ENCODE assay signal across 10 cellular contexts in the genomic region with DNA sequence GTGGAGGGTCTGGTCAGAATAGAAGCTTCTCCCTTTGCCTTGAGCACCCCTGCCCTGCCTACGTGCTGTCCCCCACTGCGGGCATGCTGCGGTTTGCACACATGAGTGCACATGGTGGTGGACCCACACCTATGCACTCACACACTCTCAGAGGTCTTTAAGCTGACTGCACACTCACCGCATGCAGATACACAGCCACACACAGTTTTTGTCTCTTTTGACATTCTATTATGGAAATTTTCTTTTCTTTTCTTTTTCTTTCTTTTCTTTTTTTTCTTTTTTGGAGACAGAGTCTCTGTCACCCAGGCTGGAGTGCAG. TPM values are rescaled to one million over a fixed set of nuclear protein-coding genes. Genes with fewer than 3 reads are reported as not detected.
DNase-seq lines count a peak whose midpoint lies in the region; ATAC-seq and TF ChIP-seq lines count a peak whose summit lies in the region.
"Had no signal": no experiment of that assay in that cellular context is flagged by ENCODE, and none has a peak within 500 bp of the region (broad histone marks: within the 10 kb centered on the region; RNA-seq: fewer than 3 reads in every experiment).

No MANE protein-coding gene starts in this region.

- POLR2A ChIA-PET in Panc1 (lab: Charles Lee), result interaction anchor here (1.1 kb wide), 1 partner anchor 9 kb away, joined by 4 read pairs; a partner anchor contains a TSS

- peak overlapping the region; percentile 73 for H3K4me3 Mint-ChIP-seq in GM23338
- H3K4me3 Mint-ChIP-seq in endodermal cell, result peak overlapping the region; percentile 56

- H3K9me3 Mint-ChIP-seq in GM23338 (peaks cover 4% of the 10 kb centered on the region; the same call in 1 of the 3 replicates), endodermal cell (no peaks in the 10 kb centered on the region)

- ATAC-seq in GM23338 (no peak; the same call in 2 of the 3 replicates), Panc1 (no peak), HG02642 (IDR thresholded peaks at IDR 0.05; ENCODE audit: poor library complexity, unreplicated experiment) (no peak)
- ATAC-seq in activated CD4-positive, CD25-positive, alpha-beta regulatory T cell treated with anti-CD3 and anti-CD28 coated beads, Interleukin-2, amount 50 U/mL, for 24 hours, result no peak

- H3K36me3 ChIP-seq in GM23338 (ENCODE audit: insufficient read depth), result no peaks in the 10 kb centered on the region
- no peaks in the 10 kb centered on the region for H3K36me3 ChIP-seq in Panc1 (ENCODE audit: control insufficient read depth, insufficient read depth, low read length)
- H3K36me3 ChIP-seq in endodermal cell (ENCODE audit: control insufficient read depth, insufficient read depth, low read length), result no peaks in the 10 kb centered on the region
- no peaks in the 10 kb centered on the region for H3K36me3 ChIP-seq in parathyroid adenoma (ENCODE audit: control insufficient read depth, insufficient read depth, low read length)
- no peaks in the 10 kb centered on the region for H3K36me3 ChIP-seq in WERI-Rb-1
- H3K36me3 ChIP-seq: SJCRH30 had no signal

- no peaks in the 10 kb centered on the region for H3K9me2 ChIP-seq in GM23338 (ENCODE audit: insufficient read depth)

- peaks cover 86% of the 10 kb centered on the region for H3K27me3 ChIP-seq in GM23338 (ENCODE audit: insufficient read depth)
- peaks cover 13% of the 10 kb centered on the region for H3K27me3 ChIP-seq in Panc1 (ENCODE audit: control insufficient read depth, insufficient read depth, low read length)
- H3K27me3 ChIP-seq in endodermal cell (ENCODE audit: control insufficient read depth, insufficient read depth, low read length, poor library complexity, severe bottlenecking), result peaks cover 71% of the 10 kb centered on the region
- no peaks in the 10 kb centered on the region for H3K27me3 ChIP-seq in parathyroid adenoma (ENCODE audit: control insufficient read depth, insufficient read depth, low read length)
- H3K27me3 ChIP-seq in WERI-Rb-1 (ENCODE audit: insufficient read depth, low read depth, severe bottlenecking), result peaks cover 21% of the 10 kb centered on the region

- 46 to 56% methylated on average over 4 of the region's 4 CpGs for WGBS in endodermal cell (ENCODE audit: insufficient coverage in 1 of 2, insufficient read length in 1 of 2), 2 experiments

- H3K79me2 ChIP-seq in GM23338 (replicated peaks; ENCODE audit: insufficient read depth) (no peaks in the 10 kb centered on the region), parathyroid adenoma (no peaks in the 10 kb centered on the region)

- H3K27ac ChIP-seq in GM23338 (ENCODE audit: low read depth) (no peak overlapping the region), Panc1 (ENCODE audit: low read length) (no peak overlapping the region), endodermal cell (ENCODE audit: low read depth, low read length) (no peak overlapping the region), parathyroid adenoma (no peak overlapping the region), WERI-Rb-1 (no peak overlapping the region)
- H3K27ac ChIP-seq: SJCRH30 had no signal

- H3K27ac Mint-ChIP-seq in GM23338 (no peak overlapping the region), endodermal cell (no peak overlapping the region)

- intact Hi-C loops in Panc1 (cut with micrococcal nuclease; ENCODE audit: unreplicated experiment), result no loop called here

- no peak for TF ChIP-seq CTCF in GM23338 (conservative IDR thresholded peaks at IDR 0.05; ENCODE audit: low read depth in 2 of 2)
- no peak for TF ChIP-seq CTCF in Panc1 (IDR thresholded peaks at IDR 0.05)
- no peak for TF ChIP-seq CTCF in endodermal cell (conservative IDR thresholded peaks at IDR 0.05)
- no peak for TF ChIP-seq CTCF in parathyroid adenoma (IDR thresholded peaks at IDR 0.05)
- no peak for TF ChIP-seq CTCF in WERI-Rb-1 (IDR thresholded peaks at IDR 0.05; ENCODE audit: low read depth, low read length)

- CTCF ChIA-PET in Panc1 (lab: Charles Lee), result interaction anchor here (0.6 to 1.0 kb wide), 2 partner anchors 18 to 603 kb away, joined by 3 read pairs; no protein-coding TSS in a partner anchor

- peaks cover 9% of the 10 kb centered on the region; the same call in 2 of the 3 replicates for H3K36me3 Mint-ChIP-seq in GM23338 (ENCODE audit: low read depth)
- H3K36me3 Mint-ChIP-seq in endodermal cell (ENCODE audit: low read depth), result no peaks in the 10 kb centered on the region

- H3F3A ChIP-seq in GM23338 (replicated peaks; ENCODE audit: low read depth), result 0 out of 2 replicates have a peak, but pooled peaks cover 3% of the 10 kb centered on the region

- H3K4me3 ChIP-seq in GM23338 (peak overlapping the region; percentile 54), Panc1 (ENCODE audit: low read depth in 2 of 2, low read length in 2 of 2) (peak overlapping the region; percentile 39 to 54), endodermal cell (ENCODE audit: low read length) (peak overlapping the region; percentile 63), parathyroid adenoma (ENCODE audit: low read depth, low read length) (peak overlapping the region; percentile 35), WERI-Rb-1 (ENCODE audit: low read depth, low read length) (no peak overlapping the region)

- in situ Hi-C loops in Panc1 (cut with HindIII; ENCODE audit: low pct_unique_long_range_greater_than_20kb, low sequenced_read_pairs), result no loop called here

- BruUV-seq in Panc1 (replicated peaks; lab: Mats Ljungman, UMichigan), result no TSS peak

- H4K20me1 ChIP-seq in GM23338 (replicated peaks; ENCODE audit: insufficient read depth), result no peaks in the 10 kb centered on the region; the same call in none of the 2 replicates

- H3K4me1 ChIP-seq in GM23338 (ENCODE audit: insufficient read depth) (peaks cover 9% of the 10 kb centered on the region; the same call in 1 of the 2 replicates), Panc1 (ENCODE audit: control insufficient read depth, insufficient read depth, low read length) (peaks cover 3% of the 10 kb centered on the region; the same call in 1 of the 2 replicates), endodermal cell (ENCODE audit: control insufficient read depth, insufficient read depth, low read length) (peaks cover 4% of the 10 kb centered on the region), parathyroid adenoma (peaks cover 3% of the 10 kb centered on the region)
- H3K4me1 ChIP-seq: SJCRH30 had no signal

- H3K9ac ChIP-seq in endodermal cell (ENCODE audit: extremely low read depth, low read length, poor library complexity, severe bottlenecking) (no peak overlapping the region), parathyroid adenoma (no peak overlapping the region)

- H3K9me3 ChIP-seq in Panc1 (ENCODE audit: control insufficient read depth, insufficient read depth, low read depth, low read length) (no peaks in the 10 kb centered on the region), endodermal cell (ENCODE audit: control insufficient read depth, low read length) (no peaks in the 10 kb centered on the region), parathyroid adenoma (ENCODE audit: control insufficient read depth, low read length) (no peaks in the 10 kb centered on the region), WERI-Rb-1 (ENCODE audit: severe bottlenecking) (no peaks in the 10 kb centered on the region)
- H3K9me3 ChIP-seq: SJCRH30 had no signal

- H2AFZ ChIP-seq in GM23338 (no peak overlapping the region), parathyroid adenoma (no peak overlapping the region)

- peaks cover 25% of the 10 kb centered on the region for H3K4me1 Mint-ChIP-seq in GM23338
- H3K4me1 Mint-ChIP-seq in endodermal cell, result peaks cover 22% of the 10 kb centered on the region

- H3K27me3 Mint-ChIP-seq in GM23338 (ENCODE audit: insufficient read depth, low read depth, poor library complexity) (peaks cover 70% of the 10 kb centered on the region), endodermal cell (ENCODE audit: insufficient read depth) (peaks cover 82% of the 10 kb centered on the region)

- DNase-seq in GM23338 (ENCODE audit: low spot score) (no peak), Panc1 (ENCODE audit: low read depth, low spot score) (no peak), endodermal cell (no peak), WERI-Rb-1 (no peak)
- DNase-seq: cerebellar nuclear complex, NCI-H2171, SJCRH30 had no signal

- H3K4me2 ChIP-seq in GM23338 (peak overlapping the region; percentile 81), parathyroid adenoma (ENCODE audit: low read length) (peak overlapping the region; percentile 77)

TF ChIP-seq in GM23338, 12 proteins besides CTCF, POLR2A, EP300 and RAD21 (continues in another document):
- no peak for TF ChIP-seq EZH2phosphoT487 (IDR thresholded peaks at IDR 0.05; ENCODE audit: unreplicated experiment)
- TF ChIP-seq JUNB (IDR thresholded peaks at IDR 0.05; ENCODE audit: unreplicated experiment), result no peak

RNA-seq across cellular contexts. Expression of a gene that starts 0.6 kb away (rescaled TPM):
- 0.49 TPM in 1 of 2 replicates, not detected in the other for total RNA-seq in GM23338 (2014; rRNA removed; shearing (Covaris generic))
- polyA plus RNA-seq in GM23338 (2016; fragmentation: Nextera tagmentation; extraction: Ambion mirVana), result not detected in 2 replicates
- 0.33 TPM for total RNA-seq in Panc1 (2021; ENCODE audit: unreplicated experiment)
- 0.16 TPM for polyA plus RNA-seq in Panc1 (2012; ENCODE audit: insufficient read length)
- total RNA-seq in endodermal cell, result under 1 TPM; 0.31 to 0.80 TPM
- 0.14 TPM for polyA plus RNA-seq in endodermal cell (2013, experiment 1 of 2)
- 0.83 TPM for polyA plus RNA-seq in endodermal cell (2013, experiment 2 of 2)
- total RNA-seq: SJCRH30 had no signal

RNA-seq across cellular contexts. Expression of a gene that starts 8.1 kb away (rescaled TPM):
- 104 and 167 TPM in 2 replicates for total RNA-seq in GM23338 (2014; rRNA removed; shearing (Covaris generic))
- 76.4 and 82.3 TPM in 2 replicates for polyA plus RNA-seq in GM23338 (2016; fragmentation: Nextera tagmentation; extraction: Ambion mirVana)
- 131 TPM for total RNA-seq in Panc1 (2021; ENCODE audit: unreplicated experiment)
- polyA plus RNA-seq in Panc1 (2012; ENCODE audit: insufficient read length), result 186 TPM
- 10 to 100 TPM; 49.1 to 49.4 TPM for total RNA-seq in endodermal cell
- 84.6 TPM for polyA plus RNA-seq in endodermal cell (2013, experiment 1 of 2)
- polyA plus RNA-seq in endodermal cell (2013, experiment 2 of 2), result 74.7 TPM

RNA-seq across cellular contexts. Expression of a gene that starts 9.2 kb away (rescaled TPM):
- total RNA-seq in GM23338 (2014; rRNA removed; shearing (Covaris generic)), result 12.9 and 20.6 TPM in 2 replicates
- polyA plus RNA-seq in GM23338 (2016; fragmentation: Nextera tagmentation; extraction: Ambion mirVana), result 17.9 and 23.2 TPM in 2 replicates
- total RNA-seq in Panc1 (2021; ENCODE audit: unreplicated experiment), result 110 TPM
- polyA plus RNA-seq in Panc1 (2012; ENCODE audit: insufficient read length), result 122 TPM
- total RNA-seq in endodermal cell, result 10 to 100 TPM; 51.9 to 53.6 TPM
- 117 TPM for polyA plus RNA-seq in endodermal cell (2013, experiment 1 of 2)
- 113 TPM for polyA plus RNA-seq in endodermal cell (2013, experiment 2 of 2)

RNA-seq across cellular contexts. Expression of a gene that starts 17.0 kb away (rescaled TPM):
- total RNA-seq in GM23338 (2014; rRNA removed; shearing (Covaris generic)), result 14.5 and 31.5 TPM in 2 replicates
- polyA plus RNA-seq in GM23338 (2016; fragmentation: Nextera tagmentation; extraction: Ambion mirVana), result 31.6 and 35.1 TPM in 2 replicates
- total RNA-seq in Panc1 (2021; ENCODE audit: unreplicated experiment), result 42.5 TPM
- 44.2 TPM for polyA plus RNA-seq in Panc1 (2012; ENCODE audit: insufficient read length)
- 10 to 100 TPM; 44.3 to 49.3 TPM for total RNA-seq in endodermal cell
- 59.2 TPM for polyA plus RNA-seq in endodermal cell (2013, experiment 1 of 2)
- polyA plus RNA-seq in endodermal cell (2013, experiment 2 of 2), result 44.1 TPM

RNA-seq across cellular contexts. Expression of a gene that starts 17.6 kb away (rescaled TPM):
- 19.9 and 25.1 TPM in 2 replicates for total RNA-seq in GM23338 (2014; rRNA removed; shearing (Covaris generic))
- 16.4 and 18.5 TPM in 2 replicates for polyA plus RNA-seq in GM23338 (2016; fragmentation: Nextera tagmentation; extraction: Ambion mirVana)
- total RNA-seq in Panc1 (2021; ENCODE audit: unreplicated experiment) (30.4 TPM), endodermal cell (10 to 100 TPM; 19.3 to 22.4 TPM)
- 41.8 TPM for polyA plus RNA-seq in Panc1 (2012; ENCODE audit: insufficient read length)
- polyA plus RNA-seq in endodermal cell (2013, experiment 1 of 2), result 30.1 TPM
- 22.1 TPM for polyA plus RNA-seq in endodermal cell (2013, experiment 2 of 2)
